2 cellular contexts compared by ENCODE assay signal in the genomic region with DNA sequence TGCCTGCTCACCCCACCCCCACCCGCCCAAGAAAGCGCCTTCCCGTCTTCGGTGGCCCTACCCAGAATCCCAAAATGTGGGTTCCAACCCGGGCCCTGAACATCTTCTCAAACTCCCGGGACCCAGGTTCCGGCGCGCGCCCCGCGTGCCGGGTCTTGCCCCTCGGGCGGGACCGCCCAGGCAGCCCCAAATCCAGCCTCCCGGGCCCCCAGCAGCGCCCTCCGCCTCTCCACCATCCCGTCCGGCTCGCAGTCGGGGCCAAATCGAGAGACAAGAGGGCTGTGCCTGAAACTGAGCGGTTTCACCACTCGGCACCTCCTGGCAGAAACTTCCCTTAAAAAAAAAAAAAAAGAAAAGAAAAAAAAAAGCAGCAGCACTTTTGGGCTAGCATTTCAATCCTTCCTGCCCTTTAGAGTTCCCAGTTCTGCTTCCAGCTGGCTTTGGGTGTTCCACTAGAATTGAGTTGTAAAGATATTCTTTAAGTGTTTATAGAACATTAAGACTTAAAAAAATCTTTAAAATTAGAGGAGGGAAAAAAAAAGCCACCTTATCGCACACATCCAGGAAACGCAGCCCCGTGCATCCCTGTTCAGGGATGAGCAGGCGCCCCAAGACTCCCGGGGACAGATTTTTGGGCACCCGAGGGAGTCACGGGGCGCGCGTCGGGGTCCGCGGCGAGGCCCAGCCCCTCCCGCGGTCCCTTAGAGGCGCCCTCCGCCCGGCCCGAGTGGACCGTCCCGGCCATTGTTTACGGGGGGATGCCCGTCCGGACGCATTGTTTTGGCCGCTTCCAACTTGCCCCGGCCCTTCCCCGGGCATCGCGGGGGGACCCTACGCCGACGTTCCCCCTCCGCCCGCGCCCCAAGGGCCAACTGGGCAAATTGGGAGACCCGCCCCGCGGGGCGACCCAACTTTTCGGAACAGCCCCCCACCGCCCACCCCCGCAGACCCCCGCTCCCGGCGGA.
TF ChIP-seq lines count a peak whose summit lies in the region.

No MANE protein-coding gene starts in this region.

TF ChIP-seq in WTC11, 78 proteins besides CTCF, POLR2A, EP300 and RAD21:
- TF ChIP-seq, protein P1, sequence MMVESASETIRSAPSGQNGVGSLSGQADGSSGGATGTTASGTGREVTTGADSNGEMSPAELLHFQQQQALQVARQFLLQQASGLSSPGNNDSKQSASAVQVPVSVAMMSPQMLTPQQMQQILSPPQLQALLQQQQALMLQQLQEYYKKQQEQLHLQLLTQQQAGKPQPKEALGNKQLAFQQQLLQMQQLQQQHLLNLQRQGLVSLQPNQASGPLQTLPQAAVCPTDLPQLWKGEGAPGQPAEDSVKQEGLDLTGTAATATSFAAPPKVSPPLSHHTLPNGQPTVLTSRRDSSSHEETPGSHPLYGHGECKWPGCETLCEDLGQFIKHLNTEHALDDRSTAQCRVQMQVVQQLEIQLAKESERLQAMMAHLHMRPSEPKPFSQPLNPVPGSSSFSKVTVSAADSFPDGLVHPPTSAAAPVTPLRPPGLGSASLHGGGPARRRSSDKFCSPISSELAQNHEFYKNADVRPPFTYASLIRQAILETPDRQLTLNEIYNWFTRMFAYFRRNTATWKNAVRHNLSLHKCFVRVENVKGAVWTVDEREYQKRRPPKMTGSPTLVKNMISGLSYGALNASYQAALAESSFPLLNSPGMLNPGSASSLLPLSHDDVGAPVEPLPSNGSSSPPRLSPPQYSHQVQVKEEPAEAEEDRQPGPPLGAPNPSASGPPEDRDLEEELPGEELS (CRISPR knock-in tag; IDR thresholded peaks at IDR 0.05): 0 out of 2 replicates have a peak, but pooled peaks have one; percentile 19
- TF ChIP-seq GABPB1 (CRISPR knock-in tag; IDR thresholded peaks at IDR 0.05): peak; percentile 39; the same call in 1 of the 2 replicates
TF ChIP-seq in WTC11: peak in this region for 2; not testable (repeated sequence) for 76.

TF ChIP-seq in K562, 482 proteins besides CTCF, POLR2A, EP300 and RAD21 (continued from another document):
- peak; percentile 12; the same call in 1 of the 2 replicates for TF ChIP-seq ZKSCAN8 (CRISPR knock-in tag; IDR thresholded peaks at IDR 0.05)
- peak; percentile 86 for TF ChIP-seq RBFOX2 (IDR thresholded peaks at IDR 0.05; ENCODE audit: low read depth, low read length)
- peak; percentile 57; the same call in 1 of the 2 replicates for TF ChIP-seq ZNF589 (CRISPR knock-in tag; IDR thresholded peaks at IDR 0.05; ENCODE audit: low read depth)
- 0 out of 4 replicates have a peak, but pooled peaks of 1 of the 2 experiments have one; percentile 34 for TF ChIP-seq MNT (conservative IDR thresholded peaks at IDR 0.05)
- TF ChIP-seq ARID4B (CRISPR knock-in tag; IDR thresholded peaks at IDR 0.05): 0 out of 2 replicates have a peak, but pooled peaks have one; percentile 3
- peak in 1 of 3 experiments; percentile 97; a peak in 2 of 6 replicates for TF ChIP-seq ZBTB11 (CRISPR knock-in tag; IDR thresholded peaks at IDR 0.05)
- TF ChIP-seq ZFX (CRISPR knock-in tag; IDR thresholded peaks at IDR 0.05): peak; percentile 52
- peak; percentile 48 for TF ChIP-seq CHD1 (IDR thresholded peaks at IDR 0.05; ENCODE audit: low read length)
- peak; percentile 31 for TF ChIP-seq RBBP5 (IDR thresholded peaks at IDR 0.05; ENCODE audit: borderline replicate concordance, insufficient read depth, low read length, poor library complexity, severe bottlenecking)
- peak; percentile 60; the same call in 1 of the 2 replicates for TF ChIP-seq ZNF384 (IDR thresholded peaks at IDR 0.05; ENCODE audit: low read depth, low read length)
- TF ChIP-seq MAZ (CRISPR knock-in tag; conservative IDR thresholded peaks at IDR 0.05 in 1 of 2, IDR thresholded peaks at IDR 0.05 in 1 of 2): 0 out of 4 replicates have a peak, but pooled peaks of 1 of the 2 experiments have one; percentile 7
- TF ChIP-seq ZBTB7A (IDR thresholded peaks at IDR 0.05; ENCODE audit: borderline replicate concordance, control insufficient read depth, low read depth, low read length): peak; percentile 42; the same call in 1 of the 2 replicates
- peak; percentile 13 for TF ChIP-seq TAF1 (IDR thresholded peaks at IDR 0.05; ENCODE audit: control insufficient read depth, extremely low read depth, insufficient read depth, low read length, severe bottlenecking)
- peak; percentile 26 to 31; a peak in 2 of 4 replicates for TF ChIP-seq MLLT1 (IDR thresholded peaks at IDR 0.05)
- TF ChIP-seq RBM22 (IDR thresholded peaks at IDR 0.05; ENCODE audit: low read depth, low read length, poor library complexity, severe bottlenecking): peak; percentile 38
- TF ChIP-seq DMBX1 (CRISPR knock-in tag; IDR thresholded peaks at IDR 0.05; ENCODE audit: borderline replicate concordance): 0 out of 2 replicates have a peak, but pooled peaks have one; percentile 25
- TF ChIP-seq FIP1L1 (IDR thresholded peaks at IDR 0.05; ENCODE audit: low read depth, low read length, poor library complexity, severe bottlenecking): peak; percentile 34
- 0 out of 2 replicates have a peak, but pooled peaks have one; percentile 25 for TF ChIP-seq SUPT5H (IDR thresholded peaks at IDR 0.05)
- 0 out of 2 replicates have a peak, but pooled peaks have one; percentile 18 for TF ChIP-seq HMGXB4 (CRISPR knock-in tag; IDR thresholded peaks at IDR 0.05)
- TF ChIP-seq YY1 (IDR thresholded peaks at IDR 0.05; ENCODE audit: borderline replicate concordance in 1 of 3, control insufficient read depth in 1 of 3, extremely low read depth in 1 of 3, insufficient read depth in 3 of 3, insufficient read length in 1 of 3, insufficient replicate concordance in 2 of 3, low read depth in 1 of 3, low read length in 2 of 3): peak in 1 of 3 experiments; percentile 1
- 0 out of 2 replicates have a peak, but pooled peaks have one; percentile 11 for TF ChIP-seq CXXC5 (CRISPR knock-in tag; IDR thresholded peaks at IDR 0.05)
- TF ChIP-seq, protein P2, sequence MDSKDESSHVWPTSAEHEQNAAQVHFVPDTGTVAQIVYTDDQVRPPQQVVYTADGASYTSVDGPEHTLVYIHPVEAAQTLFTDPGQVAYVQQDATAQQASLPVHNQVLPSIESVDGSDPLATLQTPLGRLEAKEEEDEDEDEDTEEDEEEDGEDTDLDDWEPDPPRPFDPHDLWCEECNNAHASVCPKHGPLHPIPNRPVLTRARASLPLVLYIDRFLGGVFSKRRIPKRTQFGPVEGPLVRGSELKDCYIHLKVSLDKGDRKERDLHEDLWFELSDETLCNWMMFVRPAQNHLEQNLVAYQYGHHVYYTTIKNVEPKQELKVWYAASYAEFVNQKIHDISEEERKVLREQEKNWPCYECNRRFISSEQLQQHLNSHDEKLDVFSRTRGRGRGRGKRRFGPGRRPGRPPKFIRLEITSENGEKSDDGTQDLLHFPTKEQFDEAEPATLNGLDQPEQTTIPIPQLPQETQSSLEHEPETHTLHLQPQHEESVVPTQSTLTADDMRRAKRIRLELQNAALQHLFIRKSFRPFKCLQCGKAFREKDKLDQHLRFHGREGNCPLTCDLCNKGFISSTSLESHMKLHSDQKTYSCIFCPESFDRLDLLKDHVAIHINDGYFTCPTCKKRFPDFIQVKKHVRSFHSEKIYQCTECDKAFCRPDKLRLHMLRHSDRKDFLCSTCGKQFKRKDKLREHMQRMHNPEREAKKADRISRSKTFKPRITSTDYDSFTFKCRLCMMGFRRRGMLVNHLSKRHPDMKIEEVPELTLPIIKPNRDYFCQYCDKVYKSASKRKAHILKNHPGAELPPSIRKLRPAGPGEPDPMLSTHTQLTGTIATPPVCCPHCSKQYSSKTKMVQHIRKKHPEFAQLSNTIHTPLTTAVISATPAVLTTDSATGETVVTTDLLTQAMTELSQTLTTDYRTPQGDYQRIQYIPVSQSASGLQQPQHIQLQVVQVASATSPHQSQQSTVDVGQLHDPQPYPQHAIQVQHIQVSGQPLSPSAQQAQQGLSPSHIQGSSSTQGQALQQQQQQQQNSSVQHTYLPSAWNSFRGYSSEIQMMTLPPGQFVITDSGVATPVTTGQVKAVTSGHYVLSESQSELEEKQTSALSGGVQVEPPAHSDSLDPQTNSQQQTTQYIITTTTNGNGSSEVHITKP (IDR thresholded peaks at IDR 0.05; ENCODE audit: partially characterized antibody): peak; percentile 15
